In the genomic region with DNA sequence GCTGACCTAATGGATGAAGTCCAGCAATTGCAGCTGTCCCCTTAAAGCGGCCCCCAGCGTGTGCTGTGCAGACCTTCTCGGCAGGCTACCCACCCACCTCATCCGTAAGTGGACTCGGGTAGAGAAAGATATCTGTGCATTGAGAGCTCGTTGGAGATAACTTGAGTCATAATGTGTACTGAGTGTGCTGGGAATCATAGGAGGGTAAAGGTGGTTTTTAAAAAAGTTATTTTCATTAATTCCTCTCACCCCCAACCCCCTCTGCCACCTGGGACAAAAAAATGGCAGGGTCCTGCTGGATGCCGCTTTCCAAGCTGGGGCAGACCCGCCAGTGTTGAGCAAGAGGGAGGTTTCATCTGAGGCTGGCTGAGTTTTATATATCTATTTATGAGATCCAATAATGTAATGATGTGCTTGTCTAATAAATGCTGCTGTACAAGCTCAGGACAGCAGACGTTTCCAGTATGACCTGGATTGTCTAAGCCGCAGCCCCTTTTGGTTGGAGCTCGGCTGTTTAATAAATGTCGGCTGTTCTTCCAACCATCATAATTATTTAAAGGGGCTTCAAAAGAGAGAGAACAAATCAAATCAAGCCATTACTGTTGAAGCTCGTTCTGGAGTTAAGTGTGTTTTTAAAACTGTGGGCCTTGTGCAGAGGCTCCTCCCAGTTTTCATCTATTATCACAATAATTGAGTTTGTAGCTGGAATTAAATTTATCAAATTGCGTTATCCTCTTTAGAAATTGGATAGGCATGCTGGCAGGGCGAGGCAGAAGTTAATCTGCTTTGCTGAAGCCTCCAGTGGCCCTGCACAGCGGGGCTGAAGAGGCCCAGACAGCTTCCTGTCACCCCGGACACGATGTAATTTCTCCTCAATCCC, we compare ENCODE assay signal across 1 cellular context.
TF ChIP-seq lines count a peak whose summit lies in the region.

No MANE protein-coding gene starts in this region.

TF ChIP-seq in HepG2, 621 proteins besides CTCF, POLR2A, EP300 and RAD21 (continued from another document):
- TF ChIP-seq, protein P1, sequence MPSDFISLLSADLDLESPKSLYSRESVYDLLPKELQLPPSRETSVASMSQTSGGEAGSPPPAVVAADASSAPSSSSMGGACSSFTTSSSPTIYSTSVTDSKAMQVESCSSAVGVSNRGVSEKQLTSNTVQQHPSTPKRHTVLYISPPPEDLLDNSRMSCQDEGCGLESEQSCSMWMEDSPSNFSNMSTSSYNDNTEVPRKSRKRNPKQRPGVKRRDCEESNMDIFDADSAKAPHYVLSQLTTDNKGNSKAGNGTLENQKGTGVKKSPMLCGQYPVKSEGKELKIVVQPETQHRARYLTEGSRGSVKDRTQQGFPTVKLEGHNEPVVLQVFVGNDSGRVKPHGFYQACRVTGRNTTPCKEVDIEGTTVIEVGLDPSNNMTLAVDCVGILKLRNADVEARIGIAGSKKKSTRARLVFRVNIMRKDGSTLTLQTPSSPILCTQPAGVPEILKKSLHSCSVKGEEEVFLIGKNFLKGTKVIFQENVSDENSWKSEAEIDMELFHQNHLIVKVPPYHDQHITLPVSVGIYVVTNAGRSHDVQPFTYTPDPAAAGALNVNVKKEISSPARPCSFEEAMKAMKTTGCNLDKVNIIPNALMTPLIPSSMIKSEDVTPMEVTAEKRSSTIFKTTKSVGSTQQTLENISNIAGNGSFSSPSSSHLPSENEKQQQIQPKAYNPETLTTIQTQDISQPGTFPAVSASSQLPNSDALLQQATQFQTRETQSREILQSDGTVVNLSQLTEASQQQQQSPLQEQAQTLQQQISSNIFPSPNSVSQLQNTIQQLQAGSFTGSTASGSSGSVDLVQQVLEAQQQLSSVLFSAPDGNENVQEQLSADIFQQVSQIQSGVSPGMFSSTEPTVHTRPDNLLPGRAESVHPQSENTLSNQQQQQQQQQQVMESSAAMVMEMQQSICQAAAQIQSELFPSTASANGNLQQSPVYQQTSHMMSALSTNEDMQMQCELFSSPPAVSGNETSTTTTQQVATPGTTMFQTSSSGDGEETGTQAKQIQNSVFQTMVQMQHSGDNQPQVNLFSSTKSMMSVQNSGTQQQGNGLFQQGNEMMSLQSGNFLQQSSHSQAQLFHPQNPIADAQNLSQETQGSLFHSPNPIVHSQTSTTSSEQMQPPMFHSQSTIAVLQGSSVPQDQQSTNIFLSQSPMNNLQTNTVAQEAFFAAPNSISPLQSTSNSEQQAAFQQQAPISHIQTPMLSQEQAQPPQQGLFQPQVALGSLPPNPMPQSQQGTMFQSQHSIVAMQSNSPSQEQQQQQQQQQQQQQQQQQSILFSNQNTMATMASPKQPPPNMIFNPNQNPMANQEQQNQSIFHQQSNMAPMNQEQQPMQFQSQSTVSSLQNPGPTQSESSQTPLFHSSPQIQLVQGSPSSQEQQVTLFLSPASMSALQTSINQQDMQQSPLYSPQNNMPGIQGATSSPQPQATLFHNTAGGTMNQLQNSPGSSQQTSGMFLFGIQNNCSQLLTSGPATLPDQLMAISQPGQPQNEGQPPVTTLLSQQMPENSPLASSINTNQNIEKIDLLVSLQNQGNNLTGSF (CRISPR knock-in tag; IDR thresholded peaks at IDR 0.05): no peak
- no peak for TF ChIP-seq CERS6 (CRISPR knock-in tag; IDR thresholded peaks at IDR 0.05)
- TF ChIP-seq CREBL2 (CRISPR knock-in tag; IDR thresholded peaks at IDR 0.05; ENCODE audit: borderline replicate concordance): no peak
- no peak for TF ChIP-seq REXO4 (CRISPR knock-in tag; IDR thresholded peaks at IDR 0.05; ENCODE audit: borderline replicate concordance)
- TF ChIP-seq, protein P2, sequence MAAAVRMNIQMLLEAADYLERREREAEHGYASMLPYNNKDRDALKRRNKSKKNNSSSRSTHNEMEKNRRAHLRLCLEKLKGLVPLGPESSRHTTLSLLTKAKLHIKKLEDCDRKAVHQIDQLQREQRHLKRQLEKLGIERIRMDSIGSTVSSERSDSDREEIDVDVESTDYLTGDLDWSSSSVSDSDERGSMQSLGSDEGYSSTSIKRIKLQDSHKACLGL (CRISPR knock-in tag; IDR thresholded peaks at IDR 0.05): no peak
- no peak for TF ChIP-seq ZFP36L2 (CRISPR knock-in tag; IDR thresholded peaks at IDR 0.05)
- no peak for TF ChIP-seq ZZZ3 (CRISPR knock-in tag; IDR thresholded peaks at IDR 0.05; ENCODE audit: borderline replicate concordance)
- TF ChIP-seq ADNP (CRISPR knock-in tag; IDR thresholded peaks at IDR 0.05): no peak
- TF ChIP-seq BORCS8-MEF2B (CRISPR knock-in tag; IDR thresholded peaks at IDR 0.05): no peak
- no peak for TF ChIP-seq ZNF44 (CRISPR knock-in tag; IDR thresholded peaks at IDR 0.05)
- no peak for TF ChIP-seq SIN3A (IDR thresholded peaks at IDR 0.05; ENCODE audit: borderline replicate concordance, low read depth, low read length)
- TF ChIP-seq NFE2L2 (IDR thresholded peaks at IDR 0.05; ENCODE audit: low read length): no peak
- no peak for TF ChIP-seq ZFP62 (CRISPR knock-in tag; IDR thresholded peaks at IDR 0.05)
- no peak for TF ChIP-seq ZNF83 (CRISPR knock-in tag; IDR thresholded peaks at IDR 0.05; ENCODE audit: borderline replicate concordance)
